ENCODE assay signal across 33 cellular contexts in genomic region chr5:161397448-161397847, GRCh38.
"Had no signal": no experiment of that assay in that cellular context is flagged by ENCODE, and none has a peak within 500 bp of the region (broad histone marks: within the 10 kb centered on the region; RNA-seq: fewer than 3 reads in every experiment).

No MANE protein-coding gene starts in this region.

- H3K36me3 ChIP-seq: adrenal gland, brain microvascular endothelial cell, breast epithelium had no signal

- FAIRE-seq: astrocyte, TTC549 had no signal

- H3K27me3 ChIP-seq: adrenal gland, body of pancreas, brain microvascular endothelial cell, breast epithelium had no signal

- H3K27ac ChIP-seq: adrenal gland, body of pancreas, brain microvascular endothelial cell, breast epithelium, VCaP had no signal

- ATAC-seq: activated CD8-positive, alpha-beta T cell treated with anti-CD3 and anti-CD28 coated beads for 36 hours; activated naive CD4-positive, alpha-beta T cell treated with anti-CD3 and anti-CD28 coated beads, Interleukin-2, amount 50 U/mL, for 72 hours; activated T-cell treated with anti-CD3 and anti-CD28 coated beads, Interleukin-2, amount 50 U/mL, for 4 hours; activated T-cell treated with anti-CD3 and anti-CD28 coated beads, Interleukin-2, amount 50 U/mL, for 72 hours; activated T-helper 17 cell treated with anti-CD3 and anti-CD28 coated beads, Interleukin-2, amount 50 U/mL, for 72 hours; body of pancreas had no signal

- H3K9me3 ChIP-seq: adrenal gland, body of pancreas, breast epithelium had no signal

- H3K4me3 ChIP-seq: adrenal gland, body of pancreas, breast epithelium had no signal

- H3K4me1 ChIP-seq: breast epithelium had no signal

- DNase-seq: activated B cell treated with CpG ODN at 0.5 μM for 24 hours; activated CD4-positive, alpha-beta memory T cell treated with anti-CD3 and anti-CD28 coated beads for 36 hours; activated CD4-positive, alpha-beta T cell treated with anti-CD3 and anti-CD28 coated beads for 4 hours; activated CD4-positive, alpha-beta T cell treated with anti-CD3 and anti-CD28 coated beads, Interleukin-2, amount 10 ng/mL, durations not matched to agents 24 days and 14 days; activated CD4-positive, alpha-beta T cell treated with anti-CD3 and anti-CD28 coated beads, Interleukin-2, amount 50 U/mL, for 1 hour; activated CD4-positive, alpha-beta T cell treated with anti-CD3 and anti-CD28 coated beads, Interleukin-2, amount 50 U/mL, for 4 hours; activated CD4-positive, CD25-positive, alpha-beta regulatory T cell treated with anti-CD3 and anti-CD28 coated beads, Interleukin-2, amount 50 U/mL, for 72 hours; activated CD8-positive, alpha-beta memory T cell treated with anti-CD3 and anti-CD28 coated beads, Interleukin-2, amount 50 U/mL, for 4 hours; activated CD8-positive, alpha-beta T cell treated with anti-CD3 and anti-CD28 coated beads for 36 hours; activated effector memory CD4-positive, alpha-beta T cell treated with anti-CD3 and anti-CD28 coated beads, Interleukin-2, amount 50 U/mL, for 16 hours; activated gamma-delta T cell treated with Interleukin-2 at 50 U/mL for 16 hours; activated naive CD4-positive, alpha-beta T cell; activated naive CD4-positive, alpha-beta T cell treated with anti-CD3 and anti-CD28 coated beads, Interleukin-2, amount 10 ng/mL, durations not matched to agents 7 days and 5 days; activated naive CD8-positive, alpha-beta T cell treated with anti-CD3 and anti-CD28 coated beads for 36 hours; activated T-cell treated with anti-CD3 and anti-CD28 coated beads for 4 hours; activated T-cell treated with anti-CD3 and anti-CD28 coated beads, Interleukin-2, amount 50 U/mL, for 1 hour; activated T-cell treated with anti-CD3 and anti-CD28 coated beads, Interleukin-2, amount 50 U/mL, for 4 hours; activated T-cell treated with anti-CD3 and anti-CD28 coated beads, Interleukin-2, amount 50 U/mL, for 72 hours; adrenal gland; amniotic stem cell; aorta; body of pancreas; brain microvascular endothelial cell; central memory CD4-positive, alpha-beta T cell; T-helper 1 cell; T-helper 2 cell; T-helper 9 cell had no signal
